In the genomic region with DNA sequence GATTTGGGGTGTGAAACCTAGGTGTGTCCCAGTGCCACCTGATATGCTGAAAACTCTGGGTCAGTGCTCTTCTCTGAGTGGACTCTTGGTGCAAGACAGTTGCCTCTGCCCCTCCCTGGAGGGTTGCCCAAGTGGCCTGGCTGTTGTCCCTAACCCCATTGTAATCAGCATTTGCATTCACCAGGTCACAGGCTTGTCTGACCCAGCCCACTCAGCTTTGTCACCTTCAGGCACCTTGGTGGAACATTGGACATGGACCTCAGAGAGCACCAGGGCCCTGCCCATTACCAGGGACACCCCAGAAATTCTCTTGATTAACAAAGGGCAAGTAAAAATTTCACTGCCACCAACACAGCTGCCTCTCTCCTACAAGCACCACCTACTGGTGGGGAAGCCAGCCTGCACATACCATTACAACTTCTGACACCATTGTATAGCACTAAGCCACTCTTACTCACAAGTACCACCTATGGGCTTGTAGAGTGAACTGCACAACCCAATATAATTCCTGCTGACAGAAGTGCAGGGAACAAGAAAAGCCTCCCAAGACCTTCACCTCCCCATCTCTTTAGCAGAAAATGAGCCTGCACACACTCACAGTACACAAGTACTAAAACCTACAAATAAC, we compare ENCODE assay signal across 11 cellular contexts.
DNase-seq lines count a peak whose midpoint lies in the region; ATAC-seq, FAIRE-seq and TF ChIP-seq lines count a peak whose summit lies in the region.
"Had no signal": no experiment of that assay in that cellular context is flagged by ENCODE, and none has a peak within 500 bp of the region (broad histone marks: within the 10 kb centered on the region; RNA-seq: fewer than 3 reads in every experiment).

No MANE protein-coding gene starts in this region.

- in situ Hi-C loops in SK-MEL-5 (cut with HindIII; ENCODE audit: low pct_unique_long_range_greater_than_20kb, low sequenced_read_pairs): no loop called here
- in situ Hi-C loops in GM13976 (cut with MboI; ENCODE audit: low sequenced_read_pairs, unreplicated experiment): no loop called here

- no peak overlapping the region for H3K27ac ChIP-seq in effector memory CD4-positive, alpha-beta T cell (ENCODE audit: insufficient read depth, low read length, poor library complexity, severe bottlenecking)

- H3K36me3 ChIP-seq in effector memory CD4-positive, alpha-beta T cell (ENCODE audit: control insufficient read depth, insufficient read depth, low read length): no peaks in the 10 kb centered on the region

- H3K4me1 Mint-ChIP-seq in progenitor cell of endocrine pancreas (ENCODE audit: low read depth): no peaks in the 10 kb centered on the region

- peaks cover 10% of the 10 kb centered on the region for H3K9me3 Mint-ChIP-seq in progenitor cell of endocrine pancreas (ENCODE audit: low read depth)

- no peaks in the 10 kb centered on the region for H3K9me3 ChIP-seq in effector memory CD4-positive, alpha-beta T cell (ENCODE audit: control insufficient read depth, low read length)

- no peak for FAIRE-seq in urothelium cell line (lab: Jason Lieb, UNC)

- DNase-seq in SIG-M5 treated with dmso at 0.1 percent for 504 hours (lab: John Stamatoyannopoulos, UW; ENCODE audit: unreplicated experiment) (peak; percentile 15), SIG-M5 (lab: John Stamatoyannopoulos, UW) (no peak), SK-MEL-5 (ENCODE audit: low read depth, low spot score) (peak; percentile 41), progenitor cell of endocrine pancreas (ENCODE audit: low spot score, unreplicated experiment) (no peak), urothelium cell line (ENCODE audit: low spot score) (no peak), GM13976 (ENCODE audit: low spot score) (no peak)
- no peak for DNase-seq in effector memory CD4-positive, alpha-beta T cell
- DNase-seq: activated T-cell treated with anti-CD3 and anti-CD28 coated beads, Interleukin-2, amount 50 U/mL, for 72 hours; cerebellar nuclear complex; head of caudate nucleus had no signal

- peaks cover 7% of the 10 kb centered on the region for H3K36me3 Mint-ChIP-seq in progenitor cell of endocrine pancreas (ENCODE audit: insufficient read depth)

- H3K4me3 Mint-ChIP-seq in progenitor cell of endocrine pancreas (ENCODE audit: low read depth): no peak overlapping the region
- H3K4me3 Mint-ChIP-seq: activated T-cell treated with anti-CD3 and anti-CD28 coated beads, Interleukin-2, amount 50 U/mL, for 72 hours had no signal

- H3K27ac Mint-ChIP-seq in progenitor cell of endocrine pancreas: peak overlapping the region; percentile 35
- H3K27ac Mint-ChIP-seq: activated T-cell treated with anti-CD3 and anti-CD28 coated beads, Interleukin-2, amount 50 U/mL, for 72 hours had no signal

- ATAC-seq in HG03432 (IDR thresholded peaks at IDR 0.05; ENCODE audit: unreplicated experiment): peak; percentile 60
- ATAC-seq: activated T-cell treated with anti-CD3 and anti-CD28 coated beads, Interleukin-2, amount 50 U/mL, for 72 hours had no signal

- no peaks in the 10 kb centered on the region for H3K27me3 Mint-ChIP-seq in progenitor cell of endocrine pancreas

- H3K27me3 ChIP-seq in effector memory CD4-positive, alpha-beta T cell (replicated peaks; ENCODE audit: control insufficient read depth, insufficient read depth, low read length, poor library complexity, severe bottlenecking): no peaks in the 10 kb centered on the region

- H3K4me3 ChIP-seq in effector memory CD4-positive, alpha-beta T cell (ENCODE audit: insufficient read depth, low read depth, low read length, poor library complexity, severe bottlenecking): no peak overlapping the region

- H3K4me1 ChIP-seq in effector memory CD4-positive, alpha-beta T cell (ENCODE audit: control insufficient read depth, insufficient read depth, low read length, poor library complexity, severe bottlenecking): no peaks in the 10 kb centered on the region

- TF ChIP-seq CTCF in progenitor cell of endocrine pancreas (IDR thresholded peaks at IDR 0.05; ENCODE audit: unreplicated experiment) (peak; percentile 32), GM13976 (IDR thresholded peaks at IDR 0.05; ENCODE audit: borderline replicate concordance, control extremely low read depth, extremely low read depth, insufficient read depth, missing control alignments) (no peak)

Comparison
In these comparisons a context has a peak if more than half of its experiments do, and no peak if none do; other contexts are left out.
1. DNase-seq: peak in SIG-M5 treated with dmso at 0.1 percent for 504 hours (single experiment) and SK-MEL-5 (single experiment); none in SIG-M5 (single experiment), progenitor cell of endocrine pancreas (single experiment), effector memory CD4-positive, alpha-beta T cell (0 of 3), urothelium cell line (single experiment) and GM13976 (single experiment).